In genomic region chr1:46224966-46225365, GRCh38 we compare ENCODE assay signal across 14 cellular contexts. TPM values are rescaled to one million over a fixed set of nuclear protein-coding genes. Genes with fewer than 3 reads are reported as not detected.
A peak's percentile ranks its signal among the peaks of the same experiment; 100 is the strongest.
DNase-seq lines count a peak whose midpoint lies in the region; ATAC-seq and TF ChIP-seq lines count a peak whose summit lies in the region.
"Had no signal": no experiment of that assay in that cellular context is flagged by ENCODE, and none has a peak within 500 bp of the region (broad histone marks: within the 10 kb centered on the region; RNA-seq: fewer than 3 reads in every experiment).

No MANE protein-coding gene starts in this region.

- no peaks in the 10 kb centered on the region for H3K36me3 Mint-ChIP-seq in neural crest cell (ENCODE audit: low read depth)
- H3K36me3 Mint-ChIP-seq: CD4-positive, alpha-beta memory T cell had no signal

- H3K9me3 Mint-ChIP-seq in neural crest cell = no peaks in the 10 kb centered on the region
- H3K9me3 Mint-ChIP-seq: CD4-positive, alpha-beta memory T cell had no signal

- peaks cover 55% of the 10 kb centered on the region for H3K4me1 Mint-ChIP-seq in neural crest cell

- H3K27ac ChIP-seq in cingulate gyrus (ENCODE audit: low read depth, low read length) (peak overlapping the region; percentile 63), temporal lobe (ENCODE audit: low read depth, low read length) (peak overlapping the region; percentile 81)
- H3K27ac ChIP-seq: C4-2B had no signal

- in situ Hi-C loops in G401 (cut with HindIII; ENCODE audit: low sequenced_read_pairs) = no loop called here

- intact Hi-C loops in left colon (cut with DNase I, micrococcal nuclease) = loop anchor here in 1 of 2 donors (5.0 kb wide), 1 partner anchor 188 kb away; no protein-coding TSS in a partner anchor

- peak overlapping the region; percentile 50 for H3K27ac Mint-ChIP-seq in neural crest cell (ENCODE audit: unreplicated experiment)

- no peaks in the 10 kb centered on the region for H3K27me3 Mint-ChIP-seq in neural crest cell (ENCODE audit: low read depth)
- H3K27me3 Mint-ChIP-seq: CD4-positive, alpha-beta memory T cell had no signal

- DNase-seq in G401 (ENCODE audit: low spot score) (peak; percentile 47), neural crest cell (ENCODE audit: low read depth, low spot score) (no peak), cerebellar cortex (ENCODE audit: low spot score) (no peak), left colon (no peak)
- DNase-seq: 8988T; BE2C; CD4-positive, alpha-beta memory T cell; DMS79 had no signal

- TF ChIP-seq CTCF in neural crest cell (conservative IDR thresholded peaks at IDR 0.05) = no peak

- ATAC-seq in GM18519 (IDR thresholded peaks at IDR 0.05; ENCODE audit: low FRiP score, unreplicated experiment) (no peak), left colon (no peak)

- H3K4me3 Mint-ChIP-seq in neural crest cell = no peak overlapping the region
- H3K4me3 Mint-ChIP-seq: CD4-positive, alpha-beta memory T cell had no signal

RNA-seq across cellular contexts. Expression of gene LURAP1, which starts 21.8 kb away (rescaled TPM):
- 6.0 and 7.8 TPM in 2 replicates for total RNA-seq in G401 (2014; rRNA removed; shearing (Covaris generic))
- total RNA-seq in neural crest cell = 6.0 and 6.2 TPM in 2 replicates
- 2.2 TPM for total RNA-seq in temporal lobe
- total RNA-seq in left colon = 1 to 10 TPM; 1.1 to 1.5 TPM

RNA-seq across cellular contexts. Expression of gene RAD54L, which starts 22.6 kb away (rescaled TPM):
- total RNA-seq in G401 (2014; rRNA removed; shearing (Covaris generic)) = 16.8 and 20.6 TPM in 2 replicates
- 54.2 and 55.8 TPM in 2 replicates for total RNA-seq in neural crest cell
- 1.5 TPM for total RNA-seq in temporal lobe
- 1 to 10 TPM; 2.8 to 7.4 TPM for total RNA-seq in left colon

RNA-seq across cellular contexts. Expression of gene POMGNT1, which starts 26.7 kb away (rescaled TPM):
- total RNA-seq in G401 (2014; rRNA removed; shearing (Covaris generic)) = 78.6 and 118 TPM in 2 replicates
- total RNA-seq in neural crest cell (80.4 and 86.7 TPM in 2 replicates), temporal lobe (29.0 TPM), left colon (10 to 100 TPM; 27.3 to 31.9 TPM)

RNA-seq across cellular contexts. Expression of gene P3R3URF, which starts 48.7 kb away (rescaled TPM):
- total RNA-seq in G401 (2014; rRNA removed; shearing (Covaris generic)) = not detected in 2 replicates
- total RNA-seq in neural crest cell (not detected in 2 replicates), temporal lobe (not detected), left colon (not detected)
- total RNA-seq: CD4-positive, alpha-beta memory T cell; H1; HT1080 had no signal

RNA-seq across cellular contexts. Expression of gene TSPAN1, which starts 50.1 kb away (rescaled TPM):
- 5.9 TPM in 1 of 2 replicates, not detected in the other for total RNA-seq in G401 (2014; rRNA removed; shearing (Covaris generic))
- total RNA-seq in neural crest cell = not detected in 2 replicates
- total RNA-seq in temporal lobe = 0.74 TPM
- 1,000 to 10,000 TPM; 1,260 to 2,050 TPM for total RNA-seq in left colon
- total RNA-seq: CD4-positive, alpha-beta memory T cell; H1 had no signal
